In the genomic region with DNA sequence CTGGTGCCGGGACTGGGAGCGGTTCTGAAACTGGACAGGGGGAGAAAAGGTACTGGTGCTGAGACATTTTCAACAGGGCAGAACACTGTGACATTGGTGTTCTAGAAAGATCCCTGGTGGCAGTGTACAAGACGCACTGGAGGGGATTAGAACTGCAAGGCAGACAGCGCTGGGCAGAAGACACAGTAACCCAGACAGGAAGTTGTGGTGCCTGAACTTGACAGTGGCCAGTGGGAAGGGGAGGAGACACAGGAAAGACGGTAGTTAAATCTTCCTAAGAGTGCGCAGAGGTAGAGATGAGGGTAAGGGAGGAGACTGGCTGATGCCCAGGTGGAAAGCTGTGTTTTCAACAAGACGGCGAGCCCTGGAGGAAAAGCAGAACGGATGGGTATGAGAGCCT, we compare ENCODE assay signal across 18 cellular contexts. TPM values are rescaled to one million over a fixed set of nuclear protein-coding genes. Genes with fewer than 3 reads are reported as not detected.
A peak's percentile ranks its signal among the peaks of the same experiment; 100 is the strongest.
DNase-seq lines count a peak whose midpoint lies in the region; ATAC-seq and TF ChIP-seq lines count a peak whose summit lies in the region.
"Had no signal": no experiment of that assay in that cellular context is flagged by ENCODE, and none has a peak within 500 bp of the region (broad histone marks: within the 10 kb centered on the region; RNA-seq: fewer than 3 reads in every experiment).

No MANE protein-coding gene starts in this region.

- in situ Hi-C loops in KBM-7 (cut with MboI; ENCODE audit: low pct_unique_long_range_greater_than_20kb, low sequenced_read_pairs), result no loop called here

- intact Hi-C loops in activated T-helper 2 cell treated with anti-CD3 and anti-CD28 coated beads, Interferon-gamma antibody, Interleukin-2, Interleukin-4, amounts not matched to agents 10 μg/mL and 5 μg/mL and 100 μg/mL, durations not matched to agents 14 hours and 24 hours and 36 hours (cut with micrococcal nuclease), result no loop called here

- no peaks in the 10 kb centered on the region for H3K9me3 Mint-ChIP-seq in activated T-helper 2 cell treated with anti-CD3 and anti-CD28 coated beads, Interferon-gamma antibody, Interleukin-2, Interleukin-4, amounts not matched to agents 10 μg/mL and 5 μg/mL and 100 μg/mL, durations not matched to agents 14 hours and 24 hours and 36 hours

- peak; percentile 35 for DNase-seq in CMK (ENCODE audit: low read depth)
- peak; percentile 71 for DNase-seq in KBM-7
- DNase-seq in SKM-1 (lab: John Stamatoyannopoulos, UW; ENCODE audit: unreplicated experiment), result peak; percentile 78
- no peak for DNase-seq in activated T-helper 2 cell treated with anti-CD3 and anti-CD28 coated beads, Interferon-gamma antibody, Interleukin-2, Interleukin-4, amounts not matched to agents 10 μg/mL and 5 μg/mL and 100 μg/mL, durations not matched to agents 14 hours and 24 hours and 36 hours (ENCODE audit: low spot score)
- no peak for DNase-seq in foreskin keratinocyte
- DNase-seq: dermis blood vessel endothelial cell; foreskin fibroblast; hippocampal formation; islet precursor cell; Karpas-422; mammary epithelial cell; NCI-H1436 treated with DMSO at 0.1 percent for 48 hours; sigmoid colon; stimulated activated naive CD4-positive, alpha-beta T cell treated with Interleukin-2 at 50 U/mL for 16 hours; trophoblast cell had no signal

- no peaks in the 10 kb centered on the region for H3K36me3 Mint-ChIP-seq in activated T-helper 2 cell treated with anti-CD3 and anti-CD28 coated beads, Interferon-gamma antibody, Interleukin-2, Interleukin-4, amounts not matched to agents 10 μg/mL and 5 μg/mL and 100 μg/mL, durations not matched to agents 14 hours and 24 hours and 36 hours (ENCODE audit: low read depth)

- no peak for TF ChIP-seq CTCF in foreskin keratinocyte (conservative IDR thresholded peaks at IDR 0.05)

- peaks cover 15% of the 10 kb centered on the region for H3K4me1 Mint-ChIP-seq in activated T-helper 2 cell treated with anti-CD3 and anti-CD28 coated beads, Interferon-gamma antibody, Interleukin-2, Interleukin-4, amounts not matched to agents 10 μg/mL and 5 μg/mL and 100 μg/mL, durations not matched to agents 14 hours and 24 hours and 36 hours (ENCODE audit: low read depth)

- peak overlapping the region; percentile 2 for H3K4me3 Mint-ChIP-seq in activated T-helper 2 cell treated with anti-CD3 and anti-CD28 coated beads, Interferon-gamma antibody, Interleukin-2, Interleukin-4, amounts not matched to agents 10 μg/mL and 5 μg/mL and 100 μg/mL, durations not matched to agents 14 hours and 24 hours and 36 hours (ENCODE audit: low read depth)

- no peaks in the 10 kb centered on the region for H3K27me3 ChIP-seq in foreskin keratinocyte
- H3K27me3 ChIP-seq: sigmoid colon had no signal

- H3K27me3 Mint-ChIP-seq in activated T-helper 2 cell treated with anti-CD3 and anti-CD28 coated beads, Interferon-gamma antibody, Interleukin-2, Interleukin-4, amounts not matched to agents 10 μg/mL and 5 μg/mL and 100 μg/mL, durations not matched to agents 14 hours and 24 hours and 36 hours (ENCODE audit: low read depth), result no peaks in the 10 kb centered on the region

- no peak overlapping the region for H3K27ac ChIP-seq in foreskin keratinocyte
- H3K27ac ChIP-seq: parathyroid adenoma, sigmoid colon had no signal

- ATAC-seq in HG03521 (IDR thresholded peaks at IDR 0.05; ENCODE audit: unreplicated experiment), result no peak
- no peak for ATAC-seq in foreskin keratinocyte
- no peak for ATAC-seq in GM18867 (IDR thresholded peaks at IDR 0.05; ENCODE audit: unreplicated experiment)

- H3K27ac Mint-ChIP-seq in activated T-helper 2 cell treated with anti-CD3 and anti-CD28 coated beads, Interferon-gamma antibody, Interleukin-2, Interleukin-4, amounts not matched to agents 10 μg/mL and 5 μg/mL and 100 μg/mL, durations not matched to agents 14 hours and 24 hours and 36 hours, result peak overlapping the region; percentile 0

- no peaks in the 10 kb centered on the region for H3K4me1 ChIP-seq in foreskin keratinocyte
- H3K4me1 ChIP-seq: parathyroid adenoma, sigmoid colon had no signal

RNA-seq across cellular contexts. Expression of a gene that starts 24.5 kb away (rescaled TPM):
- total RNA-seq in activated T-helper 2 cell treated with anti-CD3 and anti-CD28 coated beads, Interferon-gamma antibody, Interleukin-2, Interleukin-4, amounts not matched to agents 10 μg/mL and 5 μg/mL and 100 μg/mL, durations not matched to agents 14 hours and 24 hours and 36 hours, result 0.05 and 0.28 TPM in 2 replicates
- 0.46 and 1.5 TPM in 2 replicates for total RNA-seq in foreskin keratinocyte
- 0.22 and 0.27 TPM in 2 replicates for polyA plus RNA-seq in foreskin keratinocyte

RNA-seq across cellular contexts. Expression of a gene that starts 24.7 kb away (rescaled TPM):
- 10.3 and 11.2 TPM in 2 replicates for total RNA-seq in activated T-helper 2 cell treated with anti-CD3 and anti-CD28 coated beads, Interferon-gamma antibody, Interleukin-2, Interleukin-4, amounts not matched to agents 10 μg/mL and 5 μg/mL and 100 μg/mL, durations not matched to agents 14 hours and 24 hours and 36 hours
- 26.9 and 34.9 TPM in 2 replicates for total RNA-seq in foreskin keratinocyte
- 50.8 and 52.4 TPM in 2 replicates for polyA plus RNA-seq in foreskin keratinocyte

RNA-seq across cellular contexts. Expression of a gene that starts 50.0 kb away (rescaled TPM):
- 128 and 138 TPM in 2 replicates for total RNA-seq in activated T-helper 2 cell treated with anti-CD3 and anti-CD28 coated beads, Interferon-gamma antibody, Interleukin-2, Interleukin-4, amounts not matched to agents 10 μg/mL and 5 μg/mL and 100 μg/mL, durations not matched to agents 14 hours and 24 hours and 36 hours
- total RNA-seq in foreskin keratinocyte, result 81.5 and 83.3 TPM in 2 replicates
- polyA plus RNA-seq in foreskin keratinocyte, result 107 and 127 TPM in 2 replicates

Comparison
In these comparisons a context has a peak if more than half of its experiments do, and no peak if none do; other contexts are left out.
1. DNase-seq: peak in CMK (single experiment), KBM-7 (single experiment) and SKM-1 (single experiment); none in activated T-helper 2 cell treated with anti-CD3 and anti-CD28 coated beads, Interferon-gamma antibody, Interleukin-2, Interleukin-4, amounts not matched to agents 10 μg/mL and 5 μg/mL and 100 μg/mL, durations not matched to agents 14 hours and 24 hours and 36 hours (single experiment) and foreskin keratinocyte (0 of 2).